ENCODE assay signal across 30 cellular contexts in the genomic region with DNA sequence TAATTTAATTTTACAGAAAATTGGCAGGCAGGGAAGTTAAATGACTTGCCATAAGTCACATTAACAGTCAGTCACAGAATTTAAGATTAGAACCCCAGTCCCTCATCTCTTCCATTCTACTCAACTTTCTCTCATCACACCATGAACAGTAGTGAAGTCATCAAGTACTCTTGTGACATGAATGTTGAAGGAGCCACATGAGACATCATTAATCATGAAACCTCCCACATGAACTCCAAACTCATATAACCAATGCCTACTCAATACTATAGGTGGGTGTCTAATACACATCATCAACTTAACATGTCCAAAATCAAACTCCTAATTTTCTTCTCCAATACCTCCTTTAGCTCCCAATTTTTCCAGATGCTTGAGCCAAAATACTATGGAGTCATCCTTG. TPM values are rescaled to one million over a fixed set of nuclear protein-coding genes. Genes with fewer than 3 reads are reported as not detected.
DNase-seq lines count a peak whose midpoint lies in the region; ATAC-seq, FAIRE-seq and TF ChIP-seq lines count a peak whose summit lies in the region.
"Had no signal": no experiment of that assay in that cellular context is flagged by ENCODE, and none has a peak within 500 bp of the region (broad histone marks: within the 10 kb centered on the region; RNA-seq: fewer than 3 reads in every experiment).

No MANE protein-coding gene starts in this region.

- no peaks in the 10 kb centered on the region for H3F3A ChIP-seq in smooth muscle cell (ENCODE audit: low read depth)

- RAD21 ChIA-PET in GM12878 (lab: Charles Lee; ENCODE audit: unreplicated experiment) = interaction anchor here (1.0 kb wide), 1 partner anchor 9 kb away, joined by 4 read pairs; no protein-coding TSS in a partner anchor

- no peak overlapping the region for H3K4me3 ChIP-seq in HEK293 (ENCODE audit: low read depth, low read length)
- no peak overlapping the region for H3K4me3 ChIP-seq in GM12878
- no peak overlapping the region for H3K4me3 ChIP-seq in smooth muscle cell
- H3K4me3 ChIP-seq: BLaER1, esophagus squamous epithelium, gastroesophageal sphincter, left lung, ovary, SJSA1, thyroid gland had no signal

- no peak for ATAC-seq in GM12878
- ATAC-seq: gastroesophageal sphincter, left lung had no signal

- DNase-seq in activated T-cell treated with anti-CD3 and anti-CD28 coated beads, Interleukin-2, amount 50 U/mL, for 24 hours = no peak
- DNase-seq in activated T-cell treated with anti-CD3 and anti-CD28 coated beads for 4 hours (no peak), GM12878 (ENCODE audit: low read depth, low spot score) (no peak), smooth muscle cell (lab: John Stamatoyannopoulos, UW; ENCODE audit: unreplicated experiment) (no peak), GM19239 (ENCODE audit: insufficient read length, low spot score) (no peak), SW480 (ENCODE audit: low spot score) (no peak), OCI-M1 (lab: John Stamatoyannopoulos, UW) (no peak)
- DNase-seq: ACHN; amniotic stem cell; Calu3; cortex of kidney; DND-41; esophagus squamous epithelium; HCEC 1CT; hippocampal formation; Karpas-422; left lung; NCI-H2029; NCI-H526 treated with DMSO at 0.1 percent for 48 hours; ovary; stimulated activated CD4-positive, alpha-beta T cell treated with anti-CD3 and anti-CD28 coated beads, Interleukin-4, amount 100 ng/mL, for 24 hours; stimulated activated naive CD4-positive, alpha-beta T cell treated with Interleukin-2 at 50 U/mL for 16 hours; thyroid gland had no signal

- H2AFZ ChIP-seq in GM12878 (ENCODE audit: control insufficient read depth, low read depth, low read length) = no peak overlapping the region
- H2AFZ ChIP-seq in smooth muscle cell (ENCODE audit: low read depth) = no peak overlapping the region

- intact Hi-C loops in GM12878 (cut with micrococcal nuclease; ENCODE audit: unreplicated experiment) = no loop called here

- H3K79me2 ChIP-seq in GM12878 (ENCODE audit: control insufficient read depth, insufficient read depth, low read length) (peaks cover 81% of the 10 kb centered on the region), smooth muscle cell (ENCODE audit: low read depth) (peaks cover 98% of the 10 kb centered on the region)

- TF ChIP-seq POLR2A in GM12878 (IDR thresholded peaks at IDR 0.05; ENCODE audit: low read depth, low read length) = no peak

- H3K36me3 Mint-ChIP-seq in activated T-cell treated with anti-CD3 and anti-CD28 coated beads, Interleukin-2, amount 50 U/mL, for 24 hours (ENCODE audit: low read depth) = peaks cover 92% of the 10 kb centered on the region

- POLR2A ChIA-PET in HEK293 (lab: Yijun Ruan, JAX) = no interaction called here
- POLR2A ChIA-PET in GM12878 (lab: Charles Lee) = interaction anchor here (0.8 to 1.4 kb wide), 2 partner anchors 10 to 33 kb away, joined by 3 to 5 read pairs; no protein-coding TSS in a partner anchor

- TF ChIP-seq RAD21 in GM12878 (IDR thresholded peaks at IDR 0.05; ENCODE audit: insufficient read depth, low read depth, low read length) = no peak

- H3K36me3 ChIP-seq in HEK293 (ENCODE audit: control insufficient read depth in 2 of 2, insufficient read depth in 1 of 2, low read length in 2 of 2) = peaks cover 21 to 62% of the 10 kb centered on the region in 2 experiments
- peaks cover 5 to 46% of the 10 kb centered on the region in 2 experiments for H3K36me3 ChIP-seq in GM12878 (ENCODE audit: control insufficient read depth in 2 of 2, insufficient read depth in 2 of 2, low read length in 1 of 2)
- H3K36me3 ChIP-seq in smooth muscle cell (ENCODE audit: low read depth) = peaks cover 3% of the 10 kb centered on the region
- H3K36me3 ChIP-seq: ovary had no signal

- no peak for TF ChIP-seq EP300 in GM12878 (IDR thresholded peaks at IDR 0.05; ENCODE audit: borderline replicate concordance in 1 of 2, control insufficient read depth in 1 of 2, low read depth in 2 of 2, low read length in 2 of 2)

- SMC1A ChIA-PET in GM12878 (lab: Charles Lee; ENCODE audit: uncharacterized antibody, unreplicated experiment) = interaction anchor here (1.4 to 1.7 kb wide), 4 partner anchors 9 to 17 kb away, joined by 4 to 9 read pairs (median 6); no protein-coding TSS in a partner anchor

- peak overlapping the region; percentile 85 for H3K27ac Mint-ChIP-seq in activated T-cell treated with anti-CD3 and anti-CD28 coated beads, Interleukin-2, amount 50 U/mL, for 24 hours
- H3K27ac Mint-ChIP-seq: nephron; T-helper 1 cell treated with Interleukin-12 subunit alpha and Interleukin-12 subunit beta and Interleukin-4 antibody, amounts not matched to agents 30 μg/mL and 1 μg/mL, for 36 hours had no signal

- in situ Hi-C loops in GM12878 (cut with MboI) = no loop called here

- CTCF ChIA-PET in HEK293 (lab: Yijun Ruan, JAX) = no interaction called here
- CTCF ChIA-PET in GM12878 (lab: Yijun Ruan, JAX) = interaction anchor here (1.4 kb wide), 2 partner anchors 9 to 45 kb away, joined by 3 to 5 read pairs; no protein-coding TSS in a partner anchor

- no peaks in the 10 kb centered on the region for H3K4me1 ChIP-seq in HEK293 (ENCODE audit: control insufficient read depth, insufficient read depth, low read length)
- H3K4me1 ChIP-seq in GM12878 (ENCODE audit: control insufficient read depth, insufficient read depth, low read length) = peaks cover 2% of the 10 kb centered on the region; the same call in 1 of the 2 replicates
- H3K4me1 ChIP-seq in smooth muscle cell (ENCODE audit: low read depth) = no peaks in the 10 kb centered on the region
- H3K4me1 ChIP-seq: BLaER1, SJSA1 had no signal

- H3K27me3 ChIP-seq in GM12878 (replicated peaks in 1 of 2; ENCODE audit: control insufficient read depth in 2 of 2, insufficient read depth in 2 of 2, low read length in 1 of 2) (no peaks in the 10 kb centered on the region), smooth muscle cell (ENCODE audit: low read depth) (no peaks in the 10 kb centered on the region)
- H3K27me3 ChIP-seq: BLaER1, esophagus squamous epithelium, gastroesophageal sphincter, left lung, ovary, SJSA1, thyroid gland had no signal

- no peak overlapping the region for H3K4me3 Mint-ChIP-seq in activated T-cell treated with anti-CD3 and anti-CD28 coated beads, Interleukin-2, amount 50 U/mL, for 24 hours
- H3K4me3 Mint-ChIP-seq: nephron; T-helper 1 cell treated with Interleukin-12 subunit alpha and Interleukin-12 subunit beta and Interleukin-4 antibody, amounts not matched to agents 30 μg/mL and 1 μg/mL, for 36 hours had no signal

- H4K20me1 ChIP-seq in GM12878 (ENCODE audit: control insufficient read depth, insufficient read depth) = no peaks in the 10 kb centered on the region
- peaks cover 96% of the 10 kb centered on the region for H4K20me1 ChIP-seq in smooth muscle cell (ENCODE audit: low read depth)

- H3K9me3 ChIP-seq in HEK293 (ENCODE audit: control insufficient read depth, insufficient read depth, low read depth, low read length) = no peaks in the 10 kb centered on the region
- peaks cover 7% of the 10 kb centered on the region; the same call in 2 of the 3 replicates for H3K9me3 ChIP-seq in GM12878 (replicated peaks; ENCODE audit: control insufficient read depth, insufficient read depth, low read length)
- H3K9me3 ChIP-seq in smooth muscle cell (replicated peaks; ENCODE audit: low read depth) = no peaks in the 10 kb centered on the region
- H3K9me3 ChIP-seq: esophagus squamous epithelium, gastroesophageal sphincter, left lung, ovary, SJSA1, thyroid gland had no signal

- no TSS peak for BruUV-seq in GM12878 (replicated peaks; lab: Mats Ljungman, UMichigan)

- peaks cover 7% of the 10 kb centered on the region for H3K9me3 Mint-ChIP-seq in activated T-cell treated with anti-CD3 and anti-CD28 coated beads, Interleukin-2, amount 50 U/mL, for 24 hours
- H3K9me3 Mint-ChIP-seq: T-helper 1 cell treated with Interleukin-12 subunit alpha and Interleukin-12 subunit beta and Interleukin-4 antibody, amounts not matched to agents 30 μg/mL and 1 μg/mL, for 36 hours had no signal

- H3K4me1 Mint-ChIP-seq in activated T-cell treated with anti-CD3 and anti-CD28 coated beads, Interleukin-2, amount 50 U/mL, for 24 hours (ENCODE audit: low read depth) = peaks cover 66% of the 10 kb centered on the region
- H3K4me1 Mint-ChIP-seq: nephron had no signal

- no peak for FAIRE-seq in GM12878 (lab: Jason Lieb, UNC)
- no peak for FAIRE-seq in GM19239 (lab: Jason Lieb, UNC)
- FAIRE-seq: GM12891 had no signal

- H3K27ac ChIP-seq in HEK293 (ENCODE audit: extremely low read depth, low read depth, low read length) (no peak overlapping the region), GM12878 (ENCODE audit: control insufficient read depth, insufficient read depth) (no peak overlapping the region), smooth muscle cell (ENCODE audit: low read depth) (peak overlapping the region; percentile 53)
- H3K27ac ChIP-seq: BLaER1, esophagus squamous epithelium, left lung, ovary, SJSA1, thyroid gland had no signal

- H3K4me2 ChIP-seq in GM12878 (ENCODE audit: control insufficient read depth, insufficient read depth) (no peak overlapping the region), smooth muscle cell (no peak overlapping the region)
- H3K4me2 ChIP-seq: BLaER1 had no signal

- H3K9ac ChIP-seq in GM12878 (ENCODE audit: control insufficient read depth, insufficient read depth, low read length) (no peak overlapping the region), smooth muscle cell (ENCODE audit: low read depth) (no peak overlapping the region)
- H3K9ac ChIP-seq: BLaER1 had no signal

- TF ChIP-seq CTCF in HEK293 (tag by site-specific recombination; IDR thresholded peaks at IDR 0.05) = no peak
- TF ChIP-seq CTCF in GM12878 (IDR thresholded peaks at IDR 0.05 in 2 of 3, conservative IDR thresholded peaks at IDR 0.05 in 1 of 3; ENCODE audit: control insufficient read depth in 2 of 3, extremely low read depth in 1 of 3, insufficient read depth in 1 of 3, low read depth in 3 of 3, low read length in 3 of 3) = no peak
- TF ChIP-seq CTCF in smooth muscle cell (IDR thresholded peaks at IDR 0.05; ENCODE audit: borderline replicate concordance, insufficient read depth, poor library complexity, severe bottlenecking) = no peak

- H3K27me3 Mint-ChIP-seq in activated T-cell treated with anti-CD3 and anti-CD28 coated beads, Interleukin-2, amount 50 U/mL, for 24 hours = no peaks in the 10 kb centered on the region

RNA-seq across cellular contexts. Expression of a gene that starts 19.5 kb away (rescaled TPM):
- 197 and 221 TPM in 2 replicates for total RNA-seq in GM12878 (2013; cell fraction: nucleolus; rRNA removed)
- total RNA-seq in GM12878 (2014; rRNA removed) (14.2 and 15.2 TPM in 2 replicates), GM12878 (2014; rRNA removed; fragmentation: Illumina TruSeq; extraction: Trizol) (20.5 and 25.2 TPM in 2 replicates), GM12878 (2021) (25.4 and 31.0 TPM in 2 replicates), smooth muscle cell (27.1 and 28.8 TPM in 2 replicates)
- polyA plus RNA-seq in GM12878 (2011; ENCODE audit: low read depth) = 37.7 TPM
- polyA plus RNA-seq in GM12878 (2011; rRNA removed) (36.4 and 58.0 TPM in 2 replicates), GM12878 (2014; fragmentation: Illumina TruSeq; extraction: Trizol) (18.9 and 21.4 TPM in 2 replicates), GM12878 (2014; fragmentation: Nextera tagmentation; extraction: Ambion mirVana) (1 to 10 TPM; 3.3 to 5.8 TPM), GM12878 (2014; rRNA removed) (12.1 and 15.0 TPM in 2 replicates), GM12878 (2016; fragmentation: Nextera tagmentation; extraction: Ambion mirVana) (10 to 100 TPM; 57.7 to 62.3 TPM), smooth muscle cell (33.1 and 41.3 TPM in 2 replicates)
- polyA plus RNA-seq in GM12878 (2011; cell fraction: cytosol; rRNA removed) = 49.1 and 49.2 TPM in 2 replicates
- 60.0 and 88.0 TPM in 2 replicates for polyA plus RNA-seq in GM12878 (2011; cell fraction: nucleus; rRNA removed)
- polyA plus RNA-seq in GM12878 (2012) = 22.3 and 53.4 TPM in 2 replicates
- 172 and 238 TPM in 2 replicates for polyA minus RNA-seq in GM12878 (2011; rRNA and poly(A)+ RNA removed)
- 15.1 and 18.0 TPM in 2 replicates for polyA minus RNA-seq in GM12878 (2011; cell fraction: cytosol; rRNA and poly(A)+ RNA removed)
- 87.3 and 97.9 TPM in 2 replicates for polyA minus RNA-seq in GM12878 (2011; cell fraction: nucleus; rRNA and poly(A)+ RNA removed)
